In genomic region chr17:80270836-80271235, GRCh38 we compare ENCODE assay signal across 10 cellular contexts. TPM values are rescaled to one million over a fixed set of nuclear protein-coding genes. Genes with fewer than 3 reads are reported as not detected.
DNase-seq lines count a peak whose midpoint lies in the region; ATAC-seq and TF ChIP-seq lines count a peak whose summit lies in the region.
"Had no signal": no experiment of that assay in that cellular context is flagged by ENCODE, and none has a peak within 500 bp of the region (broad histone marks: within the 10 kb centered on the region; RNA-seq: fewer than 3 reads in every experiment).

No MANE protein-coding gene starts in this region.

- H3K36me3 ChIP-seq in heart left ventricle (peaks cover 0 to 90% (median 47%) of the 10 kb centered on the region in 9 donors), upper lobe of right lung (peaks cover 47% of the 10 kb centered on the region)

- H3K27ac ChIP-seq in heart left ventricle (no peak overlapping the region), upper lobe of right lung (no peak overlapping the region)
- H3K27ac ChIP-seq: C4-2B, KMS-11 had no signal

- no peaks in the 10 kb centered on the region for H3K27me3 ChIP-seq in heart left ventricle
- H3K27me3 ChIP-seq in upper lobe of right lung, result no peaks in the 10 kb centered on the region

- peak in 3 of 4 donors; percentile 29 to 51 (median 32) for ATAC-seq in heart left ventricle
- no peak for ATAC-seq in Right ventricle myocardium inferior
- ATAC-seq in upper lobe of right lung, result peak; percentile 68
- ATAC-seq in GM18870 (IDR thresholded peaks at IDR 0.05; ENCODE audit: unreplicated experiment), result no peak

- H3K4me1 ChIP-seq in heart left ventricle, result peaks cover 0 to 71% (median 0%) of the 10 kb centered on the region in 12 donors
- peaks cover 8% of the 10 kb centered on the region for H3K4me1 ChIP-seq in upper lobe of right lung

- H3K4me3 ChIP-seq in heart left ventricle (no peak overlapping the region), upper lobe of right lung (no peak overlapping the region)

- no peak for DNase-seq in heart left ventricle
- DNase-seq in Right ventricle myocardium inferior (ENCODE audit: missing footprints), result no peak
- peak; percentile 58 to 66 for DNase-seq in activated CD4-positive, alpha-beta T cell treated with anti-CD3 and anti-CD28 coated beads, Interleukin-2, amount 50 U/mL, for 48 hours
- DNase-seq in hepatic stellate cell (ENCODE audit: low spot score), result peak; percentile 60
- DNase-seq in upper lobe of right lung, result no peak
- DNase-seq in glomerular visceral epithelial cell (ENCODE audit: extremely low spot score), result no peak
- no peak for DNase-seq in NCI-H510A treated with DMSO at 0.1 percent for 48 hours (lab: John Stamatoyannopoulos, UW)

- 70 to 93% (median 78%) methylated on average over 4 of the region's 4 CpGs for WGBS in heart left ventricle, 4 donors

- intact Hi-C loops in heart left ventricle (cut with DNase I) (no loop called here), Right ventricle myocardium inferior (cut with DNase I) (no loop called here), upper lobe of right lung (cut with DNase I) (no loop called here)

- no peak for TF ChIP-seq POLR2A in heart left ventricle (IDR thresholded peaks at IDR 0.05)

- no peaks in the 10 kb centered on the region for H3K9me3 ChIP-seq in heart left ventricle
- no peaks in the 10 kb centered on the region for H3K9me3 ChIP-seq in upper lobe of right lung

- no peak for TF ChIP-seq CTCF in heart left ventricle (IDR thresholded peaks at IDR 0.05)
- TF ChIP-seq CTCF in upper lobe of right lung (IDR thresholded peaks at IDR 0.05), result no peak

RNA-seq across cellular contexts. Expression of gene RNF213, which starts 10.2 kb away (rescaled TPM):
- total RNA-seq in heart left ventricle (100 to 1,000 TPM in 1 of 9 donors, 10 to 100 TPM in 8; 24.2 to 167 (median 32.7) TPM), Right ventricle myocardium inferior (28.6 TPM), upper lobe of right lung (236 TPM)
- 10 to 100 TPM; 23.1 to 31.4 TPM for polyA plus RNA-seq in heart left ventricle

RNA-seq across cellular contexts. Expression of gene SLC26A11, which starts 50.6 kb away (rescaled TPM):
- total RNA-seq in heart left ventricle (10 to 100 TPM in 2 of 9 donors, 1 to 10 TPM in 7; 2.4 to 13.0 (median 4.6) TPM), Right ventricle myocardium inferior (3.9 TPM), upper lobe of right lung (51.6 TPM)
- polyA plus RNA-seq in heart left ventricle, result 1 to 10 TPM; 2.7 to 3.4 TPM

RNA-seq across cellular contexts. Expression of gene SGSH, which starts 50.7 kb away (rescaled TPM):
- total RNA-seq in heart left ventricle (10 to 100 TPM in 8 of 9 donors, 1 to 10 TPM in 1; 6.4 to 27.0 (median 14.9) TPM), Right ventricle myocardium inferior (12.4 TPM), upper lobe of right lung (59.8 TPM)
- polyA plus RNA-seq in heart left ventricle, result 10 to 100 TPM; 11.9 to 12.8 TPM

Comparison
In these comparisons a context has a peak if more than half of its experiments do, and no peak if none do; other contexts are left out.
1. ATAC-seq: peak in heart left ventricle (3 of 4) and upper lobe of right lung (single experiment); none in Right ventricle myocardium inferior (single experiment) and GM18870 (single experiment).
2. DNase-seq: peak in activated CD4-positive, alpha-beta T cell treated with anti-CD3 and anti-CD28 coated beads, Interleukin-2, amount 50 U/mL, for 48 hours (2 of 2) and hepatic stellate cell (single experiment); none in heart left ventricle (0 of 5), Right ventricle myocardium inferior (single experiment), upper lobe of right lung (single experiment), glomerular visceral epithelial cell (single experiment) and NCI-H510A treated with DMSO at 0.1 percent for 48 hours (single experiment).